ENCODE assay signal across 7 cellular contexts in genomic region chr14:105688023-105688351, GRCh38.
DNase-seq lines count a peak whose midpoint lies in the region; ATAC-seq and TF ChIP-seq lines count a peak whose summit lies in the region.
"Not testable (repeated sequence)": the region's sequence is repeated elsewhere in the genome, so short reads cannot be mapped to it uniquely, and the experiment has no call there.

No MANE protein-coding gene starts in this region.

- CTCF ChIA-PET in Panc1 (lab: Charles Lee): not testable (repeated sequence)

- not testable (repeated sequence) for TF ChIP-seq CTCF in GM06990 (IDR thresholded peaks at IDR 0.05; ENCODE audit: insufficient read depth, low read length, poor library complexity, severe bottlenecking); Panc1 (IDR thresholded peaks at IDR 0.05); mucosa of descending colon (IDR thresholded peaks at IDR 0.05)

- H3K9me3 ChIP-seq in Panc1 (ENCODE audit: control insufficient read depth, insufficient read depth, low read depth, low read length); mucosa of descending colon: not testable (repeated sequence)

- not testable (repeated sequence) for H3K4me1 ChIP-seq in Panc1 (ENCODE audit: control insufficient read depth, insufficient read depth, low read length); mucosa of descending colon (ENCODE audit: low read depth)

- not testable (repeated sequence) for H3K27ac ChIP-seq in Panc1 (ENCODE audit: low read length)

- in situ Hi-C loops in Panc1 (cut with HindIII; ENCODE audit: low pct_unique_long_range_greater_than_20kb, low sequenced_read_pairs): not testable (repeated sequence)

- intact Hi-C loops in Panc1 (cut with micrococcal nuclease; ENCODE audit: unreplicated experiment) (loop anchor here (5.0 kb wide), 1 partner anchor 121 kb away; no protein-coding TSS in a partner anchor), mucosa of descending colon (cut with DNase I, micrococcal nuclease) (loop anchor here in 1 of 2 donors (10.0 kb wide), 1 partner anchor 257 kb away; no protein-coding TSS in a partner anchor)

- BruUV-seq in Panc1 (replicated peaks; lab: Mats Ljungman, UMichigan): not testable (repeated sequence)

- ATAC-seq in GM19463 (IDR thresholded peaks at IDR 0.05; ENCODE audit: unreplicated experiment) (peak; percentile 58), HG02588 (IDR thresholded peaks at IDR 0.05; ENCODE audit: unreplicated experiment) (peak; percentile 31), HG03439 (IDR thresholded peaks at IDR 0.05; ENCODE audit: unreplicated experiment) (peak; percentile 37), Panc1 (peak; percentile 78), mucosa of descending colon (peak; percentile 13)

- POLR2A ChIA-PET in Panc1 (lab: Charles Lee): not testable (repeated sequence)

- not testable (repeated sequence) for H3K36me3 ChIP-seq in GM06990 (ENCODE audit: control insufficient read depth, insufficient read depth, low read length); Panc1 (ENCODE audit: control insufficient read depth, insufficient read depth, low read length); mucosa of descending colon (ENCODE audit: low read depth)

- not testable (repeated sequence) for H3K4me3 ChIP-seq in GM06990 (replicated peaks; ENCODE audit: low read depth, low read length); Panc1 (ENCODE audit: low read depth in 2 of 2, low read length in 2 of 2); mucosa of descending colon

- not testable (repeated sequence) for H3K27me3 ChIP-seq in GM06990 (replicated peaks; ENCODE audit: control insufficient read depth, insufficient read depth, low read length); Panc1 (ENCODE audit: control insufficient read depth, insufficient read depth, low read length)

- DNase-seq in GM06990 (ENCODE audit: extremely low read depth, insufficient read length): peak; percentile 78
- DNase-seq in Panc1 (ENCODE audit: low read depth, low spot score); mucosa of descending colon: not testable (repeated sequence)
- peak; percentile 47 for DNase-seq in activated CD8-positive, alpha-beta memory T cell treated with anti-CD3 and anti-CD28 coated beads, Interleukin-2, amount 50 U/mL, for 48 hours

Comparison
In these comparisons a context has a peak if more than half of its experiments do, and no peak if none do; other contexts are left out.
1. ATAC-seq: peak in every context shown above with its lines; median percentile 78 in Panc1; 58 in GM19463; 37 in HG03439; 31 in HG02588; 13 in mucosa of descending colon.